ENCODE assay signal across 1 cellular context in genomic region chr2:175167792-175168563, GRCh38.
A peak's percentile ranks its signal among the peaks of the same experiment; 100 is the strongest.
TF ChIP-seq lines count a peak whose summit lies in the region.

A gene with protein sequence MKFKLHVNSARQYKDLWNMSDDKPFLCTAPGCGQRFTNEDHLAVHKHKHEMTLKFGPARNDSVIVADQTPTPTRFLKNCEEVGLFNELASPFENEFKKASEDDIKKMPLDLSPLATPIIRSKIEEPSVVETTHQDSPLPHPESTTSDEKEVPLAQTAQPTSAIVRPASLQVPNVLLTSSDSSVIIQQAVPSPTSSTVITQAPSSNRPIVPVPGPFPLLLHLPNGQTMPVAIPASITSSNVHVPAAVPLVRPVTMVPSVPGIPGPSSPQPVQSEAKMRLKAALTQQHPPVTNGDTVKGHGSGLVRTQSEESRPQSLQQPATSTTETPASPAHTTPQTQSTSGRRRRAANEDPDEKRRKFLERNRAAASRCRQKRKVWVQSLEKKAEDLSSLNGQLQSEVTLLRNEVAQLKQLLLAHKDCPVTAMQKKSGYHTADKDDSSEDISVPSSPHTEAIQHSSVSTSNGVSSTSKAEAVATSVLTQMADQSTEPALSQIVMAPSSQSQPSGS (minus strand): TSS chr2:175168203. CDS start chr2:175136443, 31,760 bp downstream.

TF ChIP-seq in K562, 482 proteins besides CTCF, POLR2A, EP300 and RAD21 (continued from another document and continues in another):
- TF ChIP-seq PCBP1 (IDR thresholded peaks at IDR 0.05; ENCODE audit: low read depth, low read length, poor library complexity, severe bottlenecking) = peak; percentile 80
- TF ChIP-seq BCOR (IDR thresholded peaks at IDR 0.05) = no peak
- TF ChIP-seq BRD9 (IDR thresholded peaks at IDR 0.05; ENCODE audit: low read depth, partially characterized antibody) = peak; percentile 95
- no peak for TF ChIP-seq HDAC8 (tag; IDR thresholded peaks at IDR 0.05)
- no peak for TF ChIP-seq HOXB6 (CRISPR knock-in tag; IDR thresholded peaks at IDR 0.05; ENCODE audit: borderline replicate concordance)
- peak; percentile 95 for TF ChIP-seq MYBL2 (IDR thresholded peaks at IDR 0.05; ENCODE audit: low read depth)
- no peak for TF ChIP-seq MYBL2 (CRISPR knock-in tag; IDR thresholded peaks at IDR 0.05; ENCODE audit: borderline replicate concordance)
- 0 out of 4 replicates have a peak, but pooled peaks of 1 of the 2 experiments have one; percentile 15 for TF ChIP-seq KDM1A (IDR thresholded peaks at IDR 0.05)
- no peak for TF ChIP-seq XRCC5 (IDR thresholded peaks at IDR 0.05; ENCODE audit: low read depth, low read length)
- no peak for TF ChIP-seq ZNF197 (CRISPR knock-in tag; IDR thresholded peaks at IDR 0.05; ENCODE audit: low read depth)
- peak; percentile 54; the same call in 1 of the 2 replicates for TF ChIP-seq KAT8 (IDR thresholded peaks at IDR 0.05; ENCODE audit: low read depth)
- no peak for TF ChIP-seq CBFB (CRISPR knock-in tag; IDR thresholded peaks at IDR 0.05)
- no peak for TF ChIP-seq PTTG1 (tag; IDR thresholded peaks at IDR 0.05; ENCODE audit: low read depth)
- no peak; the same call in 1 of the 2 replicates for TF ChIP-seq RB1 (IDR thresholded peaks at IDR 0.05; ENCODE audit: low read depth)
- TF ChIP-seq ZFPM2 (CRISPR knock-in tag; IDR thresholded peaks at IDR 0.05) = no peak
- TF ChIP-seq CTBP1 (IDR thresholded peaks at IDR 0.05; ENCODE audit: borderline replicate concordance) = peak; percentile 60; the same call in 1 of the 2 replicates
- no peak for TF ChIP-seq TBL1XR1 (IDR thresholded peaks at IDR 0.05; ENCODE audit: low read length in 2 of 2)
- TF ChIP-seq ZBTB26 (CRISPR knock-in tag; IDR thresholded peaks at IDR 0.05) = no peak; the same call in 1 of the 2 replicates
- TF ChIP-seq SREBF1 (IDR thresholded peaks at IDR 0.05; ENCODE audit: borderline replicate concordance, low read depth, low read length) = no peak; the same call in none of the 2 replicates
- TF ChIP-seq, protein P1, sequence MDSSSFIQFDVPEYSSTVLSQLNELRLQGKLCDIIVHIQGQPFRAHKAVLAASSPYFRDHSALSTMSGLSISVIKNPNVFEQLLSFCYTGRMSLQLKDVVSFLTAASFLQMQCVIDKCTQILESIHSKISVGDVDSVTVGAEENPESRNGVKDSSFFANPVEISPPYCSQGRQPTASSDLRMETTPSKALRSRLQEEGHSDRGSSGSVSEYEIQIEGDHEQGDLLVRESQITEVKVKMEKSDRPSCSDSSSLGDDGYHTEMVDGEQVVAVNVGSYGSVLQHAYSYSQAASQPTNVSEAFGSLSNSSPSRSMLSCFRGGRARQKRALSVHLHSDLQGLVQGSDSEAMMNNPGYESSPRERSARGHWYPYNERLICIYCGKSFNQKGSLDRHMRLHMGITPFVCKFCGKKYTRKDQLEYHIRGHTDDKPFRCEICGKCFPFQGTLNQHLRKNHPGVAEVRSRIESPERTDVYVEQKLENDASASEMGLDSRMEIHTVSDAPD (CRISPR knock-in tag; IDR thresholded peaks at IDR 0.05) = no peak
- TF ChIP-seq SMAD1 (IDR thresholded peaks at IDR 0.05; ENCODE audit: low read depth, low read length, partially characterized antibody) = no peak
- 0 out of 2 replicates have a peak, but pooled peaks have one; percentile 3 for TF ChIP-seq PHF21A (IDR thresholded peaks at IDR 0.05; ENCODE audit: borderline replicate concordance, low read depth)
- TF ChIP-seq, protein P2, sequence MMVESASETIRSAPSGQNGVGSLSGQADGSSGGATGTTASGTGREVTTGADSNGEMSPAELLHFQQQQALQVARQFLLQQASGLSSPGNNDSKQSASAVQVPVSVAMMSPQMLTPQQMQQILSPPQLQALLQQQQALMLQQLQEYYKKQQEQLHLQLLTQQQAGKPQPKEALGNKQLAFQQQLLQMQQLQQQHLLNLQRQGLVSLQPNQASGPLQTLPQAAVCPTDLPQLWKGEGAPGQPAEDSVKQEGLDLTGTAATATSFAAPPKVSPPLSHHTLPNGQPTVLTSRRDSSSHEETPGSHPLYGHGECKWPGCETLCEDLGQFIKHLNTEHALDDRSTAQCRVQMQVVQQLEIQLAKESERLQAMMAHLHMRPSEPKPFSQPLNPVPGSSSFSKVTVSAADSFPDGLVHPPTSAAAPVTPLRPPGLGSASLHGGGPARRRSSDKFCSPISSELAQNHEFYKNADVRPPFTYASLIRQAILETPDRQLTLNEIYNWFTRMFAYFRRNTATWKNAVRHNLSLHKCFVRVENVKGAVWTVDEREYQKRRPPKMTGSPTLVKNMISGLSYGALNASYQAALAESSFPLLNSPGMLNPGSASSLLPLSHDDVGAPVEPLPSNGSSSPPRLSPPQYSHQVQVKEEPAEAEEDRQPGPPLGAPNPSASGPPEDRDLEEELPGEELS (CRISPR knock-in tag; IDR thresholded peaks at IDR 0.05; ENCODE audit: borderline replicate concordance) = no peak
- TF ChIP-seq RBFOX2 (IDR thresholded peaks at IDR 0.05; ENCODE audit: low read depth, low read length) = peak; percentile 94
- peak; percentile 6 for TF ChIP-seq MYC (IDR thresholded peaks at IDR 0.05; ENCODE audit: low read depth, low read length)
- no peak for TF ChIP-seq MYC (CRISPR knock-in tag; IDR thresholded peaks at IDR 0.05; ENCODE audit: borderline replicate concordance, low read depth)
- no peak for TF ChIP-seq ZNF212 (CRISPR knock-in tag; IDR thresholded peaks at IDR 0.05)
- TF ChIP-seq HMG20A (CRISPR knock-in tag; conservative IDR thresholded peaks at IDR 0.05) = no peak
- 0 out of 2 replicates have a peak, but pooled peaks have one; percentile 0 for TF ChIP-seq SPI1 (IDR thresholded peaks at IDR 0.05; ENCODE audit: borderline replicate concordance, low read depth, low read length)
- peak; percentile 72 to 91 for TF ChIP-seq MLLT1 (IDR thresholded peaks at IDR 0.05)
- 0 out of 2 replicates have a peak, but pooled peaks have one; percentile 6 for TF ChIP-seq ZNF766 (CRISPR knock-in tag; conservative IDR thresholded peaks at IDR 0.05)
- no peak for TF ChIP-seq ARID2 (IDR thresholded peaks at IDR 0.05)
- peak; percentile 54 for TF ChIP-seq CEBPB (tag; IDR thresholded peaks at IDR 0.05)
- TF ChIP-seq GABPB2 (CRISPR knock-in tag; conservative IDR thresholded peaks at IDR 0.05) = no peak
- TF ChIP-seq DIDO1 (tag; IDR thresholded peaks at IDR 0.05; ENCODE audit: low read depth) = peak; percentile 74; the same call in 1 of the 2 replicates
- TF ChIP-seq, protein P3, sequence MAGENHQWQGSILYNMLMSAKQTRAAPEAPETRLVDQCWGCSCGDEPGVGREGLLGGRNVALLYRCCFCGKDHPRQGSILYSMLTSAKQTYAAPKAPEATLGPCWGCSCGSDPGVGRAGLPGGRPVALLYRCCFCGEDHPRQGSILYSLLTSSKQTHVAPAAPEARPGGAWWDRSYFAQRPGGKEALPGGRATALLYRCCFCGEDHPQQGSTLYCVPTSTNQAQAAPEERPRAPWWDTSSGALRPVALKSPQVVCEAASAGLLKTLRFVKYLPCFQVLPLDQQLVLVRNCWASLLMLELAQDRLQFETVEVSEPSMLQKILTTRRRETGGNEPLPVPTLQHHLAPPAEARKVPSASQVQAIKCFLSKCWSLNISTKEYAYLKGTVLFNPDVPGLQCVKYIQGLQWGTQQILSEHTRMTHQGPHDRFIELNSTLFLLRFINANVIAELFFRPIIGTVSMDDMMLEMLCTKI (IDR thresholded peaks at IDR 0.05; ENCODE audit: partially characterized antibody) = no peak
- no peak for TF ChIP-seq TFAM (CRISPR knock-in tag; conservative IDR thresholded peaks at IDR 0.05)
- no peak for TF ChIP-seq TEAD2 (tag; IDR thresholded peaks at IDR 0.05)
- 0 out of 4 replicates have a peak, but pooled peaks of 1 of the 2 experiments have one; percentile 49 for TF ChIP-seq MLX (CRISPR knock-in tag; conservative IDR thresholded peaks at IDR 0.05)
- TF ChIP-seq, protein P4, sequence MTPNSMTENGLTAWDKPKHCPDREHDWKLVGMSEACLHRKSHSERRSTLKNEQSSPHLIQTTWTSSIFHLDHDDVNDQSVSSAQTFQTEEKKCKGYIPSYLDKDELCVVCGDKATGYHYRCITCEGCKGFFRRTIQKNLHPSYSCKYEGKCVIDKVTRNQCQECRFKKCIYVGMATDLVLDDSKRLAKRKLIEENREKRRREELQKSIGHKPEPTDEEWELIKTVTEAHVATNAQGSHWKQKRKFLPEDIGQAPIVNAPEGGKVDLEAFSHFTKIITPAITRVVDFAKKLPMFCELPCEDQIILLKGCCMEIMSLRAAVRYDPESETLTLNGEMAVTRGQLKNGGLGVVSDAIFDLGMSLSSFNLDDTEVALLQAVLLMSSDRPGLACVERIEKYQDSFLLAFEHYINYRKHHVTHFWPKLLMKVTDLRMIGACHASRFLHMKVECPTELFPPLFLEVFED (CRISPR knock-in tag; conservative IDR thresholded peaks at IDR 0.05) = peak; percentile 75; the same call in 1 of the 2 replicates
- TF ChIP-seq CCAR2 (IDR thresholded peaks at IDR 0.05; ENCODE audit: low read depth, low read length) = no peak
- no peak for TF ChIP-seq ESRRB (CRISPR knock-in tag; IDR thresholded peaks at IDR 0.05; ENCODE audit: borderline replicate concordance)
- no peak for TF ChIP-seq MCM7 (IDR thresholded peaks at IDR 0.05)
- no peak for TF ChIP-seq HIVEP1 (CRISPR knock-in tag; IDR thresholded peaks at IDR 0.05)
- peak; percentile 37 for TF ChIP-seq RBM25 (IDR thresholded peaks at IDR 0.05; ENCODE audit: low read depth, low read length, severe bottlenecking)
- TF ChIP-seq TEAD1 (CRISPR knock-in tag; IDR thresholded peaks at IDR 0.05) = peak in 1 of 2 experiments; percentile 40; a peak in 2 of 4 replicates
- TF ChIP-seq NCOA1 (IDR thresholded peaks at IDR 0.05; ENCODE audit: low read depth) = 0 out of 2 replicates have a peak, but pooled peaks have one; percentile 58
- TF ChIP-seq CREBBP (IDR thresholded peaks at IDR 0.05; ENCODE audit: low read depth, low read length) = no peak
- TF ChIP-seq PTBP1 (IDR thresholded peaks at IDR 0.05; ENCODE audit: low read depth, low read length) = no peak
- no peak for TF ChIP-seq MECOM (CRISPR knock-in tag; IDR thresholded peaks at IDR 0.05)
- no peak for TF ChIP-seq ZNF384 (IDR thresholded peaks at IDR 0.05; ENCODE audit: low read depth, low read length)
- no peak for TF ChIP-seq SRSF3 (IDR thresholded peaks at IDR 0.05; ENCODE audit: insufficient read depth, low read length)
- TF ChIP-seq, protein P5, sequence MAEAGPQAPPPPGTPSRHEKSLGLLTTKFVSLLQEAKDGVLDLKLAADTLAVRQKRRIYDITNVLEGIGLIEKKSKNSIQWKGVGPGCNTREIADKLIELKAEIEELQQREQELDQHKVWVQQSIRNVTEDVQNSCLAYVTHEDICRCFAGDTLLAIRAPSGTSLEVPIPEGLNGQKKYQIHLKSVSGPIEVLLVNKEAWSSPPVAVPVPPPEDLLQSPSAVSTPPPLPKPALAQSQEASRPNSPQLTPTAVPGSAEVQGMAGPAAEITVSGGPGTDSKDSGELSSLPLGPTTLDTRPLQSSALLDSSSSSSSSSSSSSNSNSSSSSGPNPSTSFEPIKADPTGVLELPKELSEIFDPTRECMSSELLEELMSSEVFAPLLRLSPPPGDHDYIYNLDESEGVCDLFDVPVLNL (CRISPR knock-in tag; IDR thresholded peaks at IDR 0.05; ENCODE audit: low read depth) = peak; percentile 21; the same call in 1 of the 2 replicates
- no peak for TF ChIP-seq SMAD2 (IDR thresholded peaks at IDR 0.05; ENCODE audit: low read depth, low read length)
- TF ChIP-seq PYGO2 (tag; IDR thresholded peaks at IDR 0.05) = no peak
- TF ChIP-seq ZNF76 (CRISPR knock-in tag; IDR thresholded peaks at IDR 0.05; ENCODE audit: borderline replicate concordance) = no peak
- TF ChIP-seq NR4A1 (CRISPR knock-in tag; IDR thresholded peaks at IDR 0.05) = peak; percentile 27; the same call in 1 of the 2 replicates
- TF ChIP-seq NR4A1 (tag; IDR thresholded peaks at IDR 0.05) = peak; percentile 33; the same call in 1 of the 2 replicates
- TF ChIP-seq ZNF274 (IDR thresholded peaks at IDR 0.05; ENCODE audit: borderline replicate concordance, low read depth, low read length) = no peak
- TF ChIP-seq ZNF436 (CRISPR knock-in tag; IDR thresholded peaks at IDR 0.05) = no peak
- TF ChIP-seq SREBF2 (CRISPR knock-in tag; IDR thresholded peaks at IDR 0.05) = peak; percentile 94; the same call in 1 of the 2 replicates
- no peak for TF ChIP-seq BACH1 (tag; IDR thresholded peaks at IDR 0.05)
- TF ChIP-seq SMARCA5 (IDR thresholded peaks at IDR 0.05) = peak; percentile 70; the same call in 1 of the 2 replicates
- peak; percentile 95 for TF ChIP-seq NFRKB (IDR thresholded peaks at IDR 0.05; ENCODE audit: low read depth)
- TF ChIP-seq CBX8 (IDR thresholded peaks at IDR 0.05; ENCODE audit: borderline replicate concordance, extremely low read depth, low read depth, low read length, poor library complexity, severe bottlenecking) = no peak
- no peak for TF ChIP-seq HNRNPL (IDR thresholded peaks at IDR 0.05; ENCODE audit: low read depth, low read length)
